Comparison of ENCODE assay signal across 8 cellular contexts in genomic region chr6:119742188-119742803, GRCh38.
DNase-seq lines count a peak whose midpoint lies in the region; ATAC-seq and TF ChIP-seq lines count a peak whose summit lies in the region.

No MANE protein-coding gene starts in this region.

- no peaks in the 10 kb centered on the region for H3K36me3 Mint-ChIP-seq in endodermal cell (ENCODE audit: low read depth)

- H3K4me1 ChIP-seq in endodermal cell (ENCODE audit: control insufficient read depth, insufficient read depth, low read length): peaks cover 3% of the 10 kb centered on the region

- H3K4me1 Mint-ChIP-seq in endodermal cell: peaks cover 5% of the 10 kb centered on the region

- peaks cover 2% of the 10 kb centered on the region for H3K27me3 Mint-ChIP-seq in endodermal cell (ENCODE audit: insufficient read depth)

- no peak overlapping the region for H3K4me3 Mint-ChIP-seq in endodermal cell

- H3K9ac ChIP-seq in endodermal cell (ENCODE audit: extremely low read depth, low read length, poor library complexity, severe bottlenecking): no peak overlapping the region

- H3K27me3 ChIP-seq in endodermal cell (ENCODE audit: control insufficient read depth, insufficient read depth, low read length, poor library complexity, severe bottlenecking): no peaks in the 10 kb centered on the region

- H3K27ac Mint-ChIP-seq in endodermal cell: no peak overlapping the region

- in situ Hi-C loops in ACHN (cut with HindIII; ENCODE audit: low pct_ligation_motif_present, low pct_unique_long_range_greater_than_20kb, low sequenced_read_pairs): no loop called here

- H3K27ac ChIP-seq in endodermal cell (ENCODE audit: low read depth, low read length): no peak overlapping the region

- peak; percentile 98 for TF ChIP-seq CTCF in endodermal cell (conservative IDR thresholded peaks at IDR 0.05)

- no peaks in the 10 kb centered on the region for H3K9me3 Mint-ChIP-seq in endodermal cell

- WGBS in endodermal cell (ENCODE audit: insufficient coverage in 1 of 2, insufficient read length in 1 of 2), 2 experiments: 5 to 8% methylated on average over 5 of the region's 6 CpGs

- peak; percentile 41 for DNase-seq in ACHN
- DNase-seq in NCI-H2171 (lab: John Stamatoyannopoulos, UW): peak; percentile 22
- peak; percentile 38 for DNase-seq in activated CD4-positive, alpha-beta T cell treated with anti-CD3 and anti-CD28 coated beads, Interleukin-2, amount 50 U/mL, for 1 hour
- peak; percentile 93 for DNase-seq in endodermal cell
- peak; percentile 11 for DNase-seq in middle frontal gyrus (ENCODE audit: extremely low spot score, low spot score)
- peak in 5 of 6 experiments; percentile 3 to 27 (median 13) for DNase-seq in stimulated activated naive CD4-positive, alpha-beta T cell (lab: John Stamatoyannopoulos, UW)

- no peaks in the 10 kb centered on the region for H3K9me3 ChIP-seq in endodermal cell (ENCODE audit: control insufficient read depth, low read length)

- H3K4me3 ChIP-seq in endodermal cell (ENCODE audit: low read length): no peak overlapping the region

- peak; percentile 97 for ATAC-seq in GM18511 (IDR thresholded peaks at IDR 0.05; ENCODE audit: unreplicated experiment)
- peak; percentile 90 for ATAC-seq in HG02938 (IDR thresholded peaks at IDR 0.05; ENCODE audit: unreplicated experiment)

- H3K36me3 ChIP-seq in endodermal cell (ENCODE audit: control insufficient read depth, insufficient read depth, low read length): no peaks in the 10 kb centered on the region

Comparison
In these comparisons a context has a peak if more than half of its experiments do, and no peak if none do; other contexts are left out.
1. DNase-seq: peak in every context shown above with its lines; median percentile 93 in endodermal cell; 41 in ACHN; 38 in activated CD4-positive, alpha-beta T cell treated with anti-CD3 and anti-CD28 coated beads, Interleukin-2, amount 50 U/mL, for 1 hour; 22 in NCI-H2171; 13 in stimulated activated naive CD4-positive, alpha-beta T cell; 11 in middle frontal gyrus.